In genomic region chr5:38783011-38783551, GRCh38 we compare ENCODE assay signal across 8 cellular contexts.
DNase-seq lines count a peak whose midpoint lies in the region; ATAC-seq lines count a peak whose summit lies in the region.

No MANE protein-coding gene starts in this region.

- no peaks in the 10 kb centered on the region for H3K27me3 ChIP-seq in aorta (ENCODE audit: control insufficient read depth in 1 of 2, insufficient read depth in 2 of 2, low read length in 1 of 2)

- peak; percentile 93 for ATAC-seq in aorta (ENCODE audit: low FRiP score)
- no peak for ATAC-seq in GM21786 (IDR thresholded peaks at IDR 0.05; ENCODE audit: unreplicated experiment)
- ATAC-seq in GM19324 (IDR thresholded peaks at IDR 0.05; ENCODE audit: low FRiP score, unreplicated experiment), result no peak

- no peaks in the 10 kb centered on the region for H3K36me3 ChIP-seq in aorta (ENCODE audit: control insufficient read depth in 1 of 2, insufficient read depth in 2 of 2, low read length in 1 of 2)

- H3K4me1 ChIP-seq in aorta (ENCODE audit: control insufficient read depth in 1 of 2, insufficient read depth in 2 of 2, low read length in 2 of 2), result peaks cover 0 to 5% of the 10 kb centered on the region in 2 donors

- intact Hi-C loops in aorta (cut with DNase I), result no loop called here

- H3K4me3 ChIP-seq in aorta (ENCODE audit: low read length in 2 of 2), result no peak overlapping the region

- H3K9me3 ChIP-seq in aorta (ENCODE audit: control insufficient read depth, low read length), result no peaks in the 10 kb centered on the region

- WGBS in aorta, 2 donors, result 24 to 25% methylated on average over 2 of the region's 2 CpGs

- peak; percentile 26 for DNase-seq in NCI-H1436 (lab: John Stamatoyannopoulos, UW)
- no peak for DNase-seq in NCI-H1436 treated with DMSO at 0.1 percent for 48 hours (lab: John Stamatoyannopoulos, UW)
- peak; percentile 96 for DNase-seq in amniotic epithelial cell (ENCODE audit: low read depth)
- peak; percentile 97 for DNase-seq in kidney tubule cell (ENCODE audit: low spot score)
- no peak for DNase-seq in aorta
- no peak for DNase-seq in CD1c-positive myeloid dendritic cell (ENCODE audit: extremely low spot score)

- H3K27ac ChIP-seq in aorta (ENCODE audit: low read depth in 1 of 2, low read length in 2 of 2), result peak overlapping the region; percentile 57 to 82

Comparison
In these comparisons a context has a peak if more than half of its experiments do, and no peak if none do; other contexts are left out.
1. DNase-seq: peak in NCI-H1436 (single experiment), amniotic epithelial cell (single experiment) and kidney tubule cell (single experiment); none in NCI-H1436 treated with DMSO at 0.1 percent for 48 hours (single experiment), aorta (0 of 2) and CD1c-positive myeloid dendritic cell (single experiment).